In the genomic region with DNA sequence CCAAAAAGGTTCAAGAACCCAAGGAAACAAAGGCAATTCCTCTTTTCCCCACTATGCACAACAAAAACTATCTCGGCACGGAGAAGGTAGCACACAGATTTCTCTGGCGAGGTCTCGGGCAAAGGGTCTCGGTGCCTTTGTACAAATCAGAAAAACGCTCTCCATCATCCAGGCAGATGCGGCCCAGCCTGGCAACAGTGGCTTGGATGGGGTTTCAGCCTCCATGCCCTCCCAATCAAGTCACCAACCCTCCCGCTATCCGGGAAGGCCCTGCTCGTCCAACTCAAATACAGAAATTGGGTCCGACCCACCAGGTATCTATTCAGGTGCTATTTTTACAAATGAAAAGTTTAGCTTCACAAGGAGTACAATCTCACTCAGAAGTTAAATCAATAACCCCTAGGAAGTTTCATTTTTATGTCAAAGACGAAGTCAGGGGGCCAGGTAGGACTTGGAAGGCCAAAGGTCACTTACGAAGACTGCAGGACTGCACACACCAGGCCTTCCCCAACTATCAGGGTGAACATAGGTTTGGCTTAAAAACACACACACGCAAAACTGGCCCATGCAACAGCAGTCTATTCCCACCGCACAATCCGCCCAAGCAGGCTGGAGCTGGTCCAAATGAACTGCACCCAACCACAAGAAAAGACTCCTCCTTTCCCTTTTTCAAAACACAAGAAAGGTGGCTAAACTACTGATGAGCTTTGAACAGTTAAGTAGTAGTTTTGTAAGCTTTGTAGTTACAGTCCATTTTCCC, we compare ENCODE assay signal across 1 cellular context.
TF ChIP-seq lines count a peak whose summit lies in the region.

No MANE protein-coding gene starts in this region.

TF ChIP-seq in A549, 52 proteins besides CTCF, POLR2A, EP300 and RAD21:
- no peak for TF ChIP-seq HOXB5 (CRISPR knock-in tag; IDR thresholded peaks at IDR 0.05)
- TF ChIP-seq EHF (CRISPR knock-in tag; IDR thresholded peaks at IDR 0.05) = no peak
- no peak for TF ChIP-seq EHMT2 (IDR thresholded peaks at IDR 0.05; ENCODE audit: low read depth)
- TF ChIP-seq, protein P1, sequence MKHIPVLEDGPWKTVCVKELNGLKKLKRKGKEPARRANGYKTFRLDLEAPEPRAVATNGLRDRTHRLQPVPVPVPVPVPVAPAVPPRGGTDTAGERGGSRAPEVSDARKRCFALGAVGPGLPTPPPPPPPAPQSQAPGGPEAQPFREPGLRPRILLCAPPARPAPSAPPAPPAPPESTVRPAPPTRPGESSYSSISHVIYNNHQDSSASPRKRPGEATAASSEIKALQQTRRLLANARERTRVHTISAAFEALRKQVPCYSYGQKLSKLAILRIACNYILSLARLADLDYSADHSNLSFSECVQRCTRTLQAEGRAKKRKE (CRISPR knock-in tag; IDR thresholded peaks at IDR 0.05; ENCODE audit: low read depth) = no peak
- TF ChIP-seq ZC3H11A (IDR thresholded peaks at IDR 0.05) = no peak
- no peak for TF ChIP-seq HEYL (CRISPR knock-in tag; IDR thresholded peaks at IDR 0.05)
- no peak for TF ChIP-seq NPAS2 (CRISPR knock-in tag; IDR thresholded peaks at IDR 0.05; ENCODE audit: borderline replicate concordance)
- no peak for TF ChIP-seq JUNB (IDR thresholded peaks at IDR 0.05)
